9 cellular contexts compared by ENCODE assay signal in the genomic region with DNA sequence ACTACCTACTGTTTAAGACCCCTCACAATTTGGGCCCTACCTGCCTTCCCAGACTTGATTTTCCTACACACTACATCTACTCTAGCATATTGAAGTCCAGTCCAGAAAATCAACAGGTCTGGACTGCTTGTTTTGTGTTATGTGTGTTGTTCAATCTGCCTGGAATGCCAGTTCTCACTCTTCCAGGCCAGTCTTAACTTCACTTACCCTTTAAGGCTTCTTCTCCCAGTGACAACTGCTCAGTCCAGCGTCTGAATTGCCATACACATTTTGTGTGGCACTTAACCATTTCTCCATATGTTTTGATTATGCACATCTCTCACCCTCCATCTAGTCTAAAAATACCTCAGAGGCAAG. TPM values are rescaled to one million over a fixed set of nuclear protein-coding genes. Genes with fewer than 3 reads are reported as not detected.
DNase-seq lines count a peak whose midpoint lies in the region; ATAC-seq and TF ChIP-seq lines count a peak whose summit lies in the region.
"Had no signal": no experiment of that assay in that cellular context is flagged by ENCODE, and none has a peak within 500 bp of the region (broad histone marks: within the 10 kb centered on the region; RNA-seq: fewer than 3 reads in every experiment).

No MANE protein-coding gene starts in this region.

- no peak for TF ChIP-seq CTCF in AG10803 (conservative IDR thresholded peaks at IDR 0.05; ENCODE audit: low read length)
- TF ChIP-seq CTCF in left lung (IDR thresholded peaks at IDR 0.05), result no peak

- H3K27me3 ChIP-seq in HUES48 (ENCODE audit: control insufficient read depth, insufficient read depth, low read length) (no peaks in the 10 kb centered on the region), left lung (no peaks in the 10 kb centered on the region)

- intact Hi-C loops in left lung (cut with DNase I), result no loop called here

- DNase-seq in AG10803 (ENCODE audit: low read depth), result peak; percentile 22
- DNase-seq in amniotic epithelial cell (ENCODE audit: low read depth), result peak; percentile 29
- no peak for DNase-seq in left lung
- DNase-seq in HuH-7 (ENCODE audit: low spot score), result no peak
- no peak for DNase-seq in SIG-M5 (lab: John Stamatoyannopoulos, UW)
- no peak for DNase-seq in stimulated activated CD4-positive, alpha-beta T cell treated with anti-CD3 and anti-CD28 coated beads, Interleukin-1b, Interleukin-23, amount 100 ng/mL, for 48 hours
- DNase-seq in NCI-H82 treated with DMSO at 0.1 percent for 48 hours (lab: John Stamatoyannopoulos, UW; ENCODE audit: unreplicated experiment), result no peak
- DNase-seq: NCI-H2029 had no signal

- H3K27ac ChIP-seq in HUES48 (ENCODE audit: low read depth, low read length) (peak overlapping the region; percentile 42), left lung (no peak overlapping the region)

- H3K9me3 ChIP-seq in HUES48 (ENCODE audit: control insufficient read depth, insufficient read depth, low read length) (no peaks in the 10 kb centered on the region), left lung (no peaks in the 10 kb centered on the region)

- H3K4me1 ChIP-seq in HUES48 (ENCODE audit: control insufficient read depth, insufficient read depth, low read length) (peaks cover 14% of the 10 kb centered on the region), left lung (peaks cover 5 to 21% of the 10 kb centered on the region in 2 donors)

- H3K36me3 ChIP-seq in HUES48 (ENCODE audit: control insufficient read depth, insufficient read depth, low read length), result peaks cover 33% of the 10 kb centered on the region
- H3K36me3 ChIP-seq in left lung, result no peaks in the 10 kb centered on the region

- peak overlapping the region; percentile 75 for H3K4me3 ChIP-seq in AG10803 (ENCODE audit: low read length)
- peak overlapping the region; percentile 92 for H3K4me3 ChIP-seq in HUES48 (ENCODE audit: low read depth, low read length)
- peak overlapping the region; percentile 89 to 93 for H3K4me3 ChIP-seq in left lung

- no peak for ATAC-seq in left lung

- peak overlapping the region; percentile 68; the same call in 1 of the 2 replicates for H3K9ac ChIP-seq in HUES48 (ENCODE audit: low read depth, low read length)

RNA-seq across cellular contexts. Expression of a gene that starts 1.1 kb away (rescaled TPM):
- total RNA-seq in left lung, result 1 to 10 TPM; 1.7 to 1.8 TPM

Comparison
In these comparisons a context has a peak if more than half of its experiments do, and no peak if none do; other contexts are left out.
1. DNase-seq: peak in AG10803 (single experiment) and amniotic epithelial cell (single experiment); none in left lung (0 of 2), HuH-7 (single experiment), SIG-M5 (single experiment), stimulated activated CD4-positive, alpha-beta T cell treated with anti-CD3 and anti-CD28 coated beads, Interleukin-1b, Interleukin-23, amount 100 ng/mL, for 48 hours (single experiment) and NCI-H82 treated with DMSO at 0.1 percent for 48 hours (single experiment).
2. Peak in every context shown above with its lines, with median percentiles within 50 percentile points of each other: H3K4me3 ChIP-seq.